ENCODE assay signal across 1 cellular context in the genomic region with DNA sequence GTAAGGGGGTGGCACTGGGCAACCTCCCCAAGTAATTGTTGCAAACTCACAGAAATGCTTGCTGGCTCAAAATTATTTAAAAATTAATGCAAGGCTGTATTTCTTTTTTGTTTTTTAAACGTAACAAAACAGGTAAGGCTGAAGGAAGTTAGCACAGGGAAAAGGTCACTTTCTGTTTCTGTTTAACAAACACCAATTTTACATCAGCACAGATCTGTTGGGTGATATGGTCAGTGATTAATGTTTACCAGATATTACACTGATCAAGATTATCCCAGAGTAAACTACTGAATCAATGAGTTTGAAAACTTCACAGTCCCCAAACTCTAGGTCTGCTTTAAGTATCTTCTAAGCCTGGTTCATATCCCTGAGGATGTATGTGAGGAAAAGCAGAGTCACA.
A peak's percentile ranks its signal among the peaks of the same experiment; 100 is the strongest.
TF ChIP-seq lines count a peak whose summit lies in the region.

No MANE protein-coding gene starts in this region.

TF ChIP-seq in HepG2, 621 proteins besides CTCF, POLR2A, EP300 and RAD21 (continued from another document and continues in another):
- TF ChIP-seq PRDM4 (CRISPR knock-in tag; IDR thresholded peaks at IDR 0.05; ENCODE audit: borderline replicate concordance) (no peak), ZNF562 (CRISPR knock-in tag; IDR thresholded peaks at IDR 0.05; ENCODE audit: borderline replicate concordance) (no peak), NFYC (CRISPR knock-in tag; IDR thresholded peaks at IDR 0.05) (no peak), ZNF704 (CRISPR knock-in tag; IDR thresholded peaks at IDR 0.05; ENCODE audit: borderline replicate concordance) (no peak), IRX3 (CRISPR knock-in tag; IDR thresholded peaks at IDR 0.05; ENCODE audit: borderline replicate concordance, low read depth) (no peak), MZF1 (CRISPR knock-in tag; IDR thresholded peaks at IDR 0.05; ENCODE audit: borderline replicate concordance) (no peak), ZNF615 (CRISPR knock-in tag; IDR thresholded peaks at IDR 0.05; ENCODE audit: borderline replicate concordance) (no peak), ZKSCAN5 (CRISPR knock-in tag; IDR thresholded peaks at IDR 0.05) (no peak), SUZ12 (IDR thresholded peaks at IDR 0.05; ENCODE audit: low read depth, low read length) (no peak), SRSF1 (optimal IDR thresholded peaks at IDR 0.05; ENCODE audit: low read depth, low read length) (no peak), ZFP41 (CRISPR knock-in tag; IDR thresholded peaks at IDR 0.05; ENCODE audit: borderline replicate concordance) (no peak), RNF2 (conservative IDR thresholded peaks at IDR 0.05; ENCODE audit: low read depth) (no peak), FOXM1 (CRISPR knock-in tag; IDR thresholded peaks at IDR 0.05) (no peak), STAT5B (CRISPR knock-in tag; IDR thresholded peaks at IDR 0.05) (no peak), TBP (CRISPR knock-in tag; IDR thresholded peaks at IDR 0.05) (no peak), ZFP36 (IDR thresholded peaks at IDR 0.05; ENCODE audit: borderline replicate concordance, low read depth, low read length, partially characterized antibody) (no peak), BRCA1 (CRISPR knock-in tag; IDR thresholded peaks at IDR 0.05) (no peak), MYC (CRISPR knock-in tag; IDR thresholded peaks at IDR 0.05; ENCODE audit: borderline replicate concordance) (no peak), ZNF780A (CRISPR knock-in tag; IDR thresholded peaks at IDR 0.05) (no peak), ZNF710 (CRISPR knock-in tag; IDR thresholded peaks at IDR 0.05; ENCODE audit: borderline replicate concordance) (no peak), ZSCAN29 (CRISPR knock-in tag; conservative IDR thresholded peaks at IDR 0.05) (no peak), ATF3 (CRISPR knock-in tag; IDR thresholded peaks at IDR 0.05) (no peak), ZBTB7A (CRISPR knock-in tag; IDR thresholded peaks at IDR 0.05) (no peak), PHF8 (CRISPR knock-in tag; IDR thresholded peaks at IDR 0.05) (no peak)
- TF ChIP-seq, protein P1, sequence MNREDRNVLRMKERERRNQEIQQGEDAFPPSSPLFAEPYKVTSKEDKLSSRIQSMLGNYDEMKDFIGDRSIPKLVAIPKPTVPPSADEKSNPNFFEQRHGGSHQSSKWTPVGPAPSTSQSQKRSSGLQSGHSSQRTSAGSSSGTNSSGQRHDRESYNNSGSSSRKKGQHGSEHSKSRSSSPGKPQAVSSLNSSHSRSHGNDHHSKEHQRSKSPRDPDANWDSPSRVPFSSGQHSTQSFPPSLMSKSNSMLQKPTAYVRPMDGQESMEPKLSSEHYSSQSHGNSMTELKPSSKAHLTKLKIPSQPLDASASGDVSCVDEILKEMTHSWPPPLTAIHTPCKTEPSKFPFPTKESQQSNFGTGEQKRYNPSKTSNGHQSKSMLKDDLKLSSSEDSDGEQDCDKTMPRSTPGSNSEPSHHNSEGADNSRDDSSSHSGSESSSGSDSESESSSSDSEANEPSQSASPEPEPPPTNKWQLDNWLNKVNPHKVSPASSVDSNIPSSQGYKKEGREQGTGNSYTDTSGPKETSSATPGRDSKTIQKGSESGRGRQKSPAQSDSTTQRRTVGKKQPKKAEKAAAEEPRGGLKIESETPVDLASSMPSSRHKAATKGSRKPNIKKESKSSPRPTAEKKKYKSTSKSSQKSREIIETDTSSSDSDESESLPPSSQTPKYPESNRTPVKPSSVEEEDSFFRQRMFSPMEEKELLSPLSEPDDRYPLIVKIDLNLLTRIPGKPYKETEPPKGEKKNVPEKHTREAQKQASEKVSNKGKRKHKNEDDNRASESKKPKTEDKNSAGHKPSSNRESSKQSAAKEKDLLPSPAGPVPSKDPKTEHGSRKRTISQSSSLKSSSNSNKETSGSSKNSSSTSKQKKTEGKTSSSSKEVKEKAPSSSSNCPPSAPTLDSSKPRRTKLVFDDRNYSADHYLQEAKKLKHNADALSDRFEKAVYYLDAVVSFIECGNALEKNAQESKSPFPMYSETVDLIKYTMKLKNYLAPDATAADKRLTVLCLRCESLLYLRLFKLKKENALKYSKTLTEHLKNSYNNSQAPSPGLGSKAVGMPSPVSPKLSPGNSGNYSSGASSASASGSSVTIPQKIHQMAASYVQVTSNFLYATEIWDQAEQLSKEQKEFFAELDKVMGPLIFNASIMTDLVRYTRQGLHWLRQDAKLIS (CRISPR knock-in tag; IDR thresholded peaks at IDR 0.05), result no peak
- TF ChIP-seq, protein P2, sequence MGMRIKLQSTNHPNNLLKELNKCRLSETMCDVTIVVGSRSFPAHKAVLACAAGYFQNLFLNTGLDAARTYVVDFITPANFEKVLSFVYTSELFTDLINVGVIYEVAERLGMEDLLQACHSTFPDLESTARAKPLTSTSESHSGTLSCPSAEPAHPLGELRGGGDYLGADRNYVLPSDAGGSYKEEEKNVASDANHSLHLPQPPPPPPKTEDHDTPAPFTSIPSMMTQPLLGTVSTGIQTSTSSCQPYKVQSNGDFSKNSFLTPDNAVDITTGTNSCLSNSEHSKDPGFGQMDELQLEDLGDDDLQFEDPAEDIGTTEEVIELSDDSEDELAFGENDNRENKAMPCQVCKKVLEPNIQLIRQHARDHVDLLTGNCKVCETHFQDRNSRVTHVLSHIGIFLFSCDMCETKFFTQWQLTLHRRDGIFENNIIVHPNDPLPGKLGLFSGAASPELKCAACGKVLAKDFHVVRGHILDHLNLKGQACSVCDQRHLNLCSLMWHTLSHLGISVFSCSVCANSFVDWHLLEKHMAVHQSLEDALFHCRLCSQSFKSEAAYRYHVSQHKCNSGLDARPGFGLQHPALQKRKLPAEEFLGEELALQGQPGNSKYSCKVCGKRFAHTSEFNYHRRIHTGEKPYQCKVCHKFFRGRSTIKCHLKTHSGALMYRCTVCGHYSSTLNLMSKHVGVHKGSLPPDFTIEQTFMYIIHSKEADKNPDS (CRISPR knock-in tag; IDR thresholded peaks at IDR 0.05), result no peak
- TF ChIP-seq, protein P3, sequence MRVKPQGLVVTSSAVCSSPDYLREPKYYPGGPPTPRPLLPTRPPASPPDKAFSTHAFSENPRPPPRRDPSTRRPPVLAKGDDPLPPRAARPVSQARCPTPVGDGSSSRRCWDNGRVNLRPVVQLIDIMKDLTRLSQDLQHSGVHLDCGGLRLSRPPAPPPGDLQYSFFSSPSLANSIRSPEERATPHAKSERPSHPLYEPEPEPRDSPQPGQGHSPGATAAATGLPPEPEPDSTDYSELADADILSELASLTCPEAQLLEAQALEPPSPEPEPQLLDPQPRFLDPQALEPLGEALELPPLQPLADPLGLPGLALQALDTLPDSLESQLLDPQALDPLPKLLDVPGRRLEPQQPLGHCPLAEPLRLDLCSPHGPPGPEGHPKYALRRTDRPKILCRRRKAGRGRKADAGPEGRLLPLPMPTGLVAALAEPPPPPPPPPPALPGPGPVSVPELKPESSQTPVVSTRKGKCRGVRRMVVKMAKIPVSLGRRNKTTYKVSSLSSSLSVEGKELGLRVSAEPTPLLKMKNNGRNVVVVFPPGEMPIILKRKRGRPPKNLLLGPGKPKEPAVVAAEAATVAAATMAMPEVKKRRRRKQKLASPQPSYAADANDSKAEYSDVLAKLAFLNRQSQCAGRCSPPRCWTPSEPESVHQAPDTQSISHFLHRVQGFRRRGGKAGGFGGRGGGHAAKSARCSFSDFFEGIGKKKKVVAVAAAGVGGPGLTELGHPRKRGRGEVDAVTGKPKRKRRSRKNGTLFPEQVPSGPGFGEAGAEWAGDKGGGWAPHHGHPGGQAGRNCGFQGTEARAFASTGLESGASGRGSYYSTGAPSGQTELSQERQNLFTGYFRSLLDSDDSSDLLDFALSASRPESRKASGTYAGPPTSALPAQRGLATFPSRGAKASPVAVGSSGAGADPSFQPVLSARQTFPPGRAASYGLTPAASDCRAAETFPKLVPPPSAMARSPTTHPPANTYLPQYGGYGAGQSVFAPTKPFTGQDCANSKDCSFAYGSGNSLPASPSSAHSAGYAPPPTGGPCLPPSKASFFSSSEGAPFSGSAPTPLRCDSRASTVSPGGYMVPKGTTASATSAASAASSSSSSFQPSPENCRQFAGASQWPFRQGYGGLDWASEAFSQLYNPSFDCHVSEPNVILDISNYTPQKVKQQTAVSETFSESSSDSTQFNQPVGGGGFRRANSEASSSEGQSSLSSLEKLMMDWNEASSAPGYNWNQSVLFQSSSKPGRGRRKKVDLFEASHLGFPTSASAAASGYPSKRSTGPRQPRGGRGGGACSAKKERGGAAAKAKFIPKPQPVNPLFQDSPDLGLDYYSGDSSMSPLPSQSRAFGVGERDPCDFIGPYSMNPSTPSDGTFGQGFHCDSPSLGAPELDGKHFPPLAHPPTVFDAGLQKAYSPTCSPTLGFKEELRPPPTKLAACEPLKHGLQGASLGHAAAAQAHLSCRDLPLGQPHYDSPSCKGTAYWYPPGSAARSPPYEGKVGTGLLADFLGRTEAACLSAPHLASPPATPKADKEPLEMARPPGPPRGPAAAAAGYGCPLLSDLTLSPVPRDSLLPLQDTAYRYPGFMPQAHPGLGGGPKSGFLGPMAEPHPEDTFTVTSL (CRISPR knock-in tag; IDR thresholded peaks at IDR 0.05; ENCODE audit: borderline replicate concordance), result peak; percentile 33; the same call in 1 of the 2 replicates
- TF ChIP-seq, protein P4, sequence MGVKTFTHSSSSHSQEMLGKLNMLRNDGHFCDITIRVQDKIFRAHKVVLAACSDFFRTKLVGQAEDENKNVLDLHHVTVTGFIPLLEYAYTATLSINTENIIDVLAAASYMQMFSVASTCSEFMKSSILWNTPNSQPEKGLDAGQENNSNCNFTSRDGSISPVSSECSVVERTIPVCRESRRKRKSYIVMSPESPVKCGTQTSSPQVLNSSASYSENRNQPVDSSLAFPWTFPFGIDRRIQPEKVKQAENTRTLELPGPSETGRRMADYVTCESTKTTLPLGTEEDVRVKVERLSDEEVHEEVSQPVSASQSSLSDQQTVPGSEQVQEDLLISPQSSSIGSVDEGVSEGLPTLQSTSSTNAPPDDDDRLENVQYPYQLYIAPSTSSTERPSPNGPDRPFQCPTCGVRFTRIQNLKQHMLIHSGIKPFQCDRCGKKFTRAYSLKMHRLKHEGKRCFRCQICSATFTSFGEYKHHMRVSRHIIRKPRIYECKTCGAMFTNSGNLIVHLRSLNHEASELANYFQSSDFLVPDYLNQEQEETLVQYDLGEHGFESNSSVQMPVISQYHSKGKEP (CRISPR knock-in tag; IDR thresholded peaks at IDR 0.05), result no peak
- TF ChIP-seq, protein P5, sequence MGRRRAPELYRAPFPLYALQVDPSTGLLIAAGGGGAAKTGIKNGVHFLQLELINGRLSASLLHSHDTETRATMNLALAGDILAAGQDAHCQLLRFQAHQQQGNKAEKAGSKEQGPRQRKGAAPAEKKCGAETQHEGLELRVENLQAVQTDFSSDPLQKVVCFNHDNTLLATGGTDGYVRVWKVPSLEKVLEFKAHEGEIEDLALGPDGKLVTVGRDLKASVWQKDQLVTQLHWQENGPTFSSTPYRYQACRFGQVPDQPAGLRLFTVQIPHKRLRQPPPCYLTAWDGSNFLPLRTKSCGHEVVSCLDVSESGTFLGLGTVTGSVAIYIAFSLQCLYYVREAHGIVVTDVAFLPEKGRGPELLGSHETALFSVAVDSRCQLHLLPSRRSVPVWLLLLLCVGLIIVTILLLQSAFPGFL (CRISPR knock-in tag; IDR thresholded peaks at IDR 0.05), result no peak
- TF ChIP-seq, protein P6, sequence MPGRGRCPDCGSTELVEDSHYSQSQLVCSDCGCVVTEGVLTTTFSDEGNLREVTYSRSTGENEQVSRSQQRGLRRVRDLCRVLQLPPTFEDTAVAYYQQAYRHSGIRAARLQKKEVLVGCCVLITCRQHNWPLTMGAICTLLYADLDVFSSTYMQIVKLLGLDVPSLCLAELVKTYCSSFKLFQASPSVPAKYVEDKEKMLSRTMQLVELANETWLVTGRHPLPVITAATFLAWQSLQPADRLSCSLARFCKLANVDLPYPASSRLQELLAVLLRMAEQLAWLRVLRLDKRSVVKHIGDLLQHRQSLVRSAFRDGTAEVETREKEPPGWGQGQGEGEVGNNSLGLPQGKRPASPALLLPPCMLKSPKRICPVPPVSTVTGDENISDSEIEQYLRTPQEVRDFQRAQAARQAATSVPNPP (CRISPR knock-in tag; IDR thresholded peaks at IDR 0.05), result no peak
